Comparison of ENCODE assay signal across 8 cellular contexts in genomic region chr21:32727728-32728454, GRCh38. TPM values are rescaled to one million over a fixed set of nuclear protein-coding genes. Genes with fewer than 3 reads are reported as not detected.
DNase-seq lines count a peak whose midpoint lies in the region; ATAC-seq and TF ChIP-seq lines count a peak whose summit lies in the region.

SYNJ1 (minus strand) TSS chr21:32728013; CDS start chr21:32726895, 1,118 bp downstream.

- DNase-seq in NCI-H187 (lab: John Stamatoyannopoulos, UW) (peak; percentile 91 to 93), T-helper 17 cell (peak; percentile 90 to 93 (median 93)), amygdala (lab: John Stamatoyannopoulos, UW) (peak; percentile 40 to 96 (median 90)), left ventricle myocardium inferior (peak; percentile 95), psoas muscle (peak; percentile 95 to 98)

- peaks cover 30% of the 10 kb centered on the region for H3K4me1 Mint-ChIP-seq in T-helper 17 cell

- ATAC-seq in GM18502 (IDR thresholded peaks at IDR 0.05; ENCODE audit: poor library complexity, unreplicated experiment), result peak; percentile 88
- ATAC-seq in HG02943 (IDR thresholded peaks at IDR 0.05; ENCODE audit: low read depth, unreplicated experiment), result peak; percentile 87
- ATAC-seq in T-helper 17 cell, result peak; percentile 91
- peak; percentile 98 to 99 (median 98) for ATAC-seq in psoas muscle

- H3K4me3 ChIP-seq in left ventricle myocardium inferior (peak within 1 kb of the TSS; percentile 94), psoas muscle (peak within 1 kb of the TSS; percentile 96), urinary bladder (ENCODE audit: low read depth, low read length) (peak within 1 kb of the TSS; percentile 81)

- H3K27ac Mint-ChIP-seq in T-helper 17 cell, result peak within 1 kb of the TSS; percentile 83

- WGBS in psoas muscle, 3 donors, result 1% methylated on average over 34 to 72 of the region's 72 CpGs
- under 1% methylated on average over 72 of the region's 72 CpGs for WGBS in urinary bladder

- intact Hi-C loops in left ventricle myocardium inferior (cut with micrococcal nuclease) (no loop called here), psoas muscle (cut with DNase I) (loop anchor here (2.0 to 5.0 kb wide), 2 partner anchors 39 to 43 kb away; partner anchors contain the start of gene PAXBP1 (in 1 of the 2))

- no peak for TF ChIP-seq CTCF in left ventricle myocardium inferior (IDR thresholded peaks at IDR 0.05; ENCODE audit: borderline replicate concordance)
- TF ChIP-seq CTCF in psoas muscle (IDR thresholded peaks at IDR 0.05), result no peak

- H3K27me3 ChIP-seq in left ventricle myocardium inferior (ENCODE audit: low read depth), result no peaks in the 10 kb centered on the region
- H3K27me3 ChIP-seq in psoas muscle (ENCODE audit: insufficient read depth in 3 of 3, low read length in 2 of 3), result no peaks in the 10 kb centered on the region

- no peaks in the 10 kb centered on the region for H3K36me3 ChIP-seq in left ventricle myocardium inferior
- peaks cover 0 to 12% of the 10 kb centered on the region in 2 donors for H3K36me3 ChIP-seq in psoas muscle (ENCODE audit: insufficient read depth in 1 of 2, low read depth in 1 of 2)
- no peaks in the 10 kb centered on the region for H3K36me3 ChIP-seq in urinary bladder (ENCODE audit: insufficient read depth)

- H3K27ac ChIP-seq in left ventricle myocardium inferior (replicated peaks) (peak within 1 kb of the TSS; percentile 95), psoas muscle (peak within 1 kb of the TSS; percentile 94), urinary bladder (ENCODE audit: low read depth) (peak within 1 kb of the TSS; percentile 87)

- H3K4me1 ChIP-seq in left ventricle myocardium inferior, result peaks cover 32% of the 10 kb centered on the region
- H3K4me1 ChIP-seq in psoas muscle, result peaks cover 12% of the 10 kb centered on the region
- H3K4me1 ChIP-seq in urinary bladder (ENCODE audit: insufficient read depth), result peaks cover 2% of the 10 kb centered on the region

- H3K4me3 Mint-ChIP-seq in T-helper 17 cell, result peak within 1 kb of the TSS; percentile 97

- H3K36me3 Mint-ChIP-seq in T-helper 17 cell (ENCODE audit: low read depth), result peaks cover 5% of the 10 kb centered on the region

- H3K9me3 ChIP-seq in T-helper 17 cell (ENCODE audit: control insufficient read depth, low read length, poor library complexity, severe bottlenecking), result no peaks in the 10 kb centered on the region
- H3K9me3 ChIP-seq in left ventricle myocardium inferior (replicated peaks), result no peaks in the 10 kb centered on the region
- no peaks in the 10 kb centered on the region for H3K9me3 ChIP-seq in psoas muscle

- H3K27me3 Mint-ChIP-seq in T-helper 17 cell, result no peaks in the 10 kb centered on the region

RNA-seq across cellular contexts. Expression of gene SYNJ1, which starts in this region (rescaled TPM):
- total RNA-seq in T-helper 17 cell (10 to 100 TPM; 13.7 to 16.1 TPM), left ventricle myocardium inferior (12.3 TPM), psoas muscle (10 to 100 TPM; 10.4 to 12.2 (median 11.5) TPM), urinary bladder (11.1 TPM)
- polyA plus RNA-seq in psoas muscle (10 to 100 TPM in 1 of 3 donors, 1 to 10 TPM in 2; 5.9 to 14.8 (median 8.3) TPM), urinary bladder (7.3 TPM)

Comparison
In these comparisons a context has a peak if more than half of its experiments do, and no peak if none do; other contexts are left out.
1. Peak in every context shown above with its lines: DNase-seq, ATAC-seq, H3K4me3 ChIP-seq and H3K27ac ChIP-seq.